ENCODE assay signal across 8 cellular contexts in the genomic region with DNA sequence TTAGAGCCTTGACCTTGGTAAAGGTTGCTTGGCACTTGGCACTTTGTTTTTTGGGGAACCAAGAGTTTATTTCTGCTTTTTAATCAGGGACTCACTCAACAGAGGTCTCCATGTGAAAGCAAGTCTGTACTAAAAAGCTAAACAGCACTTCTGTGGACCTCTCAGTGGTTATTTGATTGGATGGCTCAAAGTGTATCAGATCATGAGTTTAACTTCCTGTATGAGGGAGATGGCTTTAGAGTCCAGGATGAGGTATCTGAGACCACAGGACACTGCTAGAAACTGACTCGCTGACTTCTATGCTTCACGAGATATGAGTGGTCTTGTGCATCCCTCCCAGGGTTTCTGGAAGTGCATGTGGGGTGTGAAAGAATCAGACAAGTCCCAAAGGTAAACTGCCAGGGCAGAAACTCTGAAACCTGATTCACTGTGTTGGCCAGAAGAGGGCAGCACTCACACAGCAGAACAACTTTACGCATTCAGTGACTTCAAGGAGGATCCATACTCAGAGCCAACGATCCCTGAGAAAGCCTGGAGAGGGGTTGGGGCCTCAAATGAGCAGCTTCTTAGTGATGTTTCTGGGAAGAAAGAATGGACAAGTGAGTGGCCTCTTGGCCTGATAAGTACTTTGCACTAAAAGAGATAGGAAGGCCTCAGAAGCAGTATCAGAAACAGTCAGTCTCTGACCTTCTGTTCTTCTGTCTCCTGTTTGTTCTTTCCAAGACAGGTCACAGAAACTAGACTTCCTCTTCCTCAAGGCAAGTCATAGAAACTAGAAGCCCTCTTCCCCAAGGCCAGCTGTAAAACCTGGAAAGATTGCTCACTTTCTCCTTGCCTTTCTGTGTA.
A peak's percentile ranks its signal among the peaks of the same experiment; 100 is the strongest.
DNase-seq lines count a peak whose midpoint lies in the region; ATAC-seq and TF ChIP-seq lines count a peak whose summit lies in the region.

No MANE protein-coding gene starts in this region.

- H3K27me3 Mint-ChIP-seq in activated T-helper 17 cell treated with anti-CD3 and anti-CD28 coated beads, Interleukin-2, amount 50 U/mL, for 72 hours, result no peaks in the 10 kb centered on the region

- CTCF ChIA-PET in Panc1 (lab: Charles Lee), result no interaction called here

- ATAC-seq in GM18907 (IDR thresholded peaks at IDR 0.05; ENCODE audit: unreplicated experiment), result peak; percentile 72
- ATAC-seq in HG03565 (IDR thresholded peaks at IDR 0.05; ENCODE audit: unreplicated experiment), result peak; percentile 68
- peak; percentile 82 for ATAC-seq in Panc1
- ATAC-seq in activated T-helper 17 cell treated with anti-CD3 and anti-CD28 coated beads, Interleukin-2, amount 50 U/mL, for 72 hours (replicated peaks), result peak; percentile 69

- no peak overlapping the region for H3K4me3 ChIP-seq in BLaER1
- no peak overlapping the region for H3K4me3 ChIP-seq in Panc1 (ENCODE audit: low read depth in 2 of 2, low read length in 2 of 2)
- no peak overlapping the region for H3K4me3 ChIP-seq in foreskin fibroblast (ENCODE audit: low read depth in 1 of 2, low read length in 2 of 2)
- no peak overlapping the region for H3K4me3 ChIP-seq in thyroid gland (replicated peaks in 1 of 3)

- H3K27ac Mint-ChIP-seq in activated T-helper 17 cell treated with anti-CD3 and anti-CD28 coated beads, Interleukin-2, amount 50 U/mL, for 72 hours, result no peak overlapping the region

- no peak overlapping the region for H3K4me2 ChIP-seq in BLaER1

- no peaks in the 10 kb centered on the region for H3K9me3 ChIP-seq in BLaER1
- H3K9me3 ChIP-seq in Panc1 (ENCODE audit: control insufficient read depth, insufficient read depth, low read depth, low read length), result no peaks in the 10 kb centered on the region
- no peaks in the 10 kb centered on the region for H3K9me3 ChIP-seq in thyroid gland

- 0 out of 2 replicates have a peak overlapping the region, but pooled peaks have one; percentile 1 for H3K27ac ChIP-seq in BLaER1
- H3K27ac ChIP-seq in Panc1 (ENCODE audit: low read length), result no peak overlapping the region
- H3K27ac ChIP-seq in thyroid gland, result no peak overlapping the region

- H3K4me1 Mint-ChIP-seq in activated T-helper 17 cell treated with anti-CD3 and anti-CD28 coated beads, Interleukin-2, amount 50 U/mL, for 72 hours, result no peaks in the 10 kb centered on the region

- no peak for TF ChIP-seq POLR2A in thyroid gland (IDR thresholded peaks at IDR 0.05)

- H3K9me3 Mint-ChIP-seq in activated T-helper 17 cell treated with anti-CD3 and anti-CD28 coated beads, Interleukin-2, amount 50 U/mL, for 72 hours, result no peaks in the 10 kb centered on the region

- POLR2A ChIA-PET in Panc1 (lab: Charles Lee), result no interaction called here

- intact Hi-C loops in Panc1 (cut with micrococcal nuclease; ENCODE audit: unreplicated experiment), result loop anchor here (2.0 to 5.0 kb wide), 2 partner anchors 49 to 217 kb away; no protein-coding TSS in a partner anchor
- intact Hi-C loops in thyroid gland (cut with DNase I), result loop anchor here (5.0 kb wide), 2 partner anchors 52 to 212 kb away; no protein-coding TSS in a partner anchor

- no peaks in the 10 kb centered on the region for H3K27me3 ChIP-seq in BLaER1
- H3K27me3 ChIP-seq in Panc1 (ENCODE audit: control insufficient read depth, insufficient read depth, low read length), result no peaks in the 10 kb centered on the region
- H3K27me3 ChIP-seq in thyroid gland, result no peaks in the 10 kb centered on the region

- no TSS peak for BruUV-seq in Panc1 (replicated peaks; lab: Mats Ljungman, UMichigan)

- DNase-seq in Panc1 (ENCODE audit: low read depth, low spot score), result peak; percentile 52
- peak; percentile 57 to 86 for DNase-seq in foreskin fibroblast
- DNase-seq in nucleus accumbens (lab: John Stamatoyannopoulos, UW), result peak in 51 of 56 donors; percentile 2 to 77 (median 29)
- peak; percentile 72 to 75 for DNase-seq in thyroid gland

- no peak overlapping the region for H3K9ac ChIP-seq in BLaER1

- H3K36me3 ChIP-seq in BLaER1, result no peaks in the 10 kb centered on the region
- H3K36me3 ChIP-seq in Panc1 (ENCODE audit: control insufficient read depth, insufficient read depth, low read length), result no peaks in the 10 kb centered on the region
- H3K36me3 ChIP-seq in thyroid gland, result no peaks in the 10 kb centered on the region

- H4K20me1 ChIP-seq in BLaER1, result no peaks in the 10 kb centered on the region

- TF ChIP-seq CTCF in Panc1 (IDR thresholded peaks at IDR 0.05), result peak; percentile 77
- TF ChIP-seq CTCF in foreskin fibroblast (IDR thresholded peaks at IDR 0.05; ENCODE audit: low read depth, low read length), result peak; percentile 75
- peak; percentile 42 to 94 (median 80) for TF ChIP-seq CTCF in thyroid gland (IDR thresholded peaks at IDR 0.05)

- no peaks in the 10 kb centered on the region for H3K4me1 ChIP-seq in BLaER1
- no peaks in the 10 kb centered on the region for H3K4me1 ChIP-seq in Panc1 (ENCODE audit: control insufficient read depth, insufficient read depth, low read length)
- no peaks in the 10 kb centered on the region for H3K4me1 ChIP-seq in thyroid gland

- H3K4me3 Mint-ChIP-seq in activated T-helper 17 cell treated with anti-CD3 and anti-CD28 coated beads, Interleukin-2, amount 50 U/mL, for 72 hours, result no peak overlapping the region

- WGBS in thyroid gland, 2 donors, result 0% methylated on average over 4 of the region's 4 CpGs

- in situ Hi-C loops in Panc1 (cut with HindIII; ENCODE audit: low pct_unique_long_range_greater_than_20kb, low sequenced_read_pairs), result no loop called here

- no peaks in the 10 kb centered on the region for H3K36me3 Mint-ChIP-seq in activated T-helper 17 cell treated with anti-CD3 and anti-CD28 coated beads, Interleukin-2, amount 50 U/mL, for 72 hours (ENCODE audit: low read depth)
